ENCODE assay signal across 8 cellular contexts in the genomic region with DNA sequence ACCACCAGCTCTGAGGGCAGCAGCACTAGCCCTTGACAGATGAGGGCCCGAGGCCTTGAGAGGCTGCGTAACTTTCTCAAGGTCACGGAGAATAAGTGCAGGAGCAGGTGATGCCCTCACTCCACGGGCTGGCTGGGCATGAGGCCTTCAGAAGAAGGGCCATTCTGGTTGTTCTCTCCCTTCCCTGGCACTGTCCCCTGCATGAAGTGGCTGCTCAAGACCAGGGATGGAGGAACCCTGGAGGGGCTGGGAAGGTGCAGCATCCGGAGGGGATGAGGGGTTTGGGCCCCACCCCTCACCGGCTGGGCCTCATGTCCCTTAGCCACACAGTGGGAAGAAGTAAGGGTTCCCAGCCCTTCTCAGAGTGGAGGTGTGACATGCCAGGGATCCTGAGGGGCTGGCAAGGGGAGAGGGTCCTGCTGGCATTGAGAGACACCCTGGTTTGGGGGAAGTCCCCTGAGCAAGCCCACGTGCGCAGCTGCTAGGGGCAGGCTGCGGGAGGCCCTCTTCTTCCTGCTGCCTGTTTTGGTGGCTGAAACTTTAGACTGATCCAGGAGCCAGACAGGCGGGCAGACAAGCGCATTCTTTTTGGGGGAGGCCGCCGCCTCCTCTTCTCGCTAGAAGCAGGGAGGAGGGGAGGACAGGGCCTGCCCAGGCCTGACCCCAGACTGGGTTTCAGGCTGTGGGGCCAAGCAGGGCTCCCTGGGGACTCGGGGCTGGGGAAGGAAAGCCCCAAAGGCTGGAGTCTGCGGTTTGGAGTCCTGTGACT.
DNase-seq lines count a peak whose midpoint lies in the region; ATAC-seq, FAIRE-seq and TF ChIP-seq lines count a peak whose summit lies in the region.

No MANE protein-coding gene starts in this region.

- H3K36me3 ChIP-seq in HepG2 (replicated peaks in 1 of 2; ENCODE audit: control insufficient read depth in 1 of 2, insufficient read depth in 2 of 2, low read length in 2 of 2) (peaks cover 2 to 3% of the 10 kb centered on the region in 2 experiments; a peak in 3 of 5 replicates), thoracic aorta (peaks cover 2% of the 10 kb centered on the region)

- H3K9me3 ChIP-seq in CD4-positive, alpha-beta T cell (ENCODE audit: control insufficient read depth, low read length), result no peaks in the 10 kb centered on the region
- H3K9me3 ChIP-seq in HepG2 (ENCODE audit: low read length) (no peaks in the 10 kb centered on the region), thoracic aorta (no peaks in the 10 kb centered on the region)

- no peak for DNase-seq in CD4-positive, alpha-beta T cell
- DNase-seq in activated naive CD8-positive, alpha-beta T cell treated with anti-CD3 and anti-CD28 coated beads, Interleukin-2, amount 50 U/mL, for 24 hours, result peak; percentile 34
- DNase-seq in HepG2 (ENCODE audit: low spot score) (peak; percentile 21), thoracic aorta (ENCODE audit: low spot score) (no peak), COLO668 (lab: John Stamatoyannopoulos, UW; ENCODE audit: unreplicated experiment) (no peak), NCI-H2081 (lab: John Stamatoyannopoulos, UW) (no peak)

- TF ChIP-seq EP300 in HepG2 (IDR thresholded peaks at IDR 0.05; ENCODE audit: low read depth in 2 of 2, low read length in 2 of 2) (no peak), HepG2 (CRISPR knock-in tag; IDR thresholded peaks at IDR 0.05; ENCODE audit: borderline replicate concordance) (no peak)

- peaks cover 39% of the 10 kb centered on the region for H3K4me1 ChIP-seq in HepG2 (ENCODE audit: insufficient read depth, low read length)
- peaks cover 25 to 36% of the 10 kb centered on the region in 2 donors for H3K4me1 ChIP-seq in thoracic aorta (ENCODE audit: control insufficient read depth in 1 of 2, low read depth in 2 of 2)

- H3K4me3 ChIP-seq in HepG2 (replicated peaks in 1 of 3; ENCODE audit: insufficient read depth in 1 of 3, low read depth in 2 of 3, low read length in 3 of 3) (no peak overlapping the region), thoracic aorta (peak overlapping the region; percentile 39)

- no peaks in the 10 kb centered on the region for H3K27me3 Mint-ChIP-seq in CD4-positive, alpha-beta T cell
- H3K27me3 Mint-ChIP-seq in activated naive CD8-positive, alpha-beta T cell treated with anti-CD3 and anti-CD28 coated beads, Interleukin-2, amount 50 U/mL, for 24 hours, result no peaks in the 10 kb centered on the region

- no peak overlapping the region for H3K27ac ChIP-seq in CD4-positive, alpha-beta T cell (ENCODE audit: low read depth, low read length)
- H3K27ac ChIP-seq in HepG2 (ENCODE audit: extremely low read length, insufficient read depth, low read length) (no peak overlapping the region), thoracic aorta (peak overlapping the region; percentile 78 to 85)

- peaks cover 23% of the 10 kb centered on the region for H3K36me3 Mint-ChIP-seq in CD4-positive, alpha-beta T cell (ENCODE audit: low read depth)
- H3K36me3 Mint-ChIP-seq in activated naive CD8-positive, alpha-beta T cell treated with anti-CD3 and anti-CD28 coated beads, Interleukin-2, amount 50 U/mL, for 24 hours (ENCODE audit: low read depth), result peaks cover 6% of the 10 kb centered on the region

- TF ChIP-seq RAD21 in HepG2 (CRISPR knock-in tag; IDR thresholded peaks at IDR 0.05), result no peak

- intact Hi-C loops in CD4-positive, alpha-beta T cell (cut with DNase I, micrococcal nuclease), result no loop called here
- intact Hi-C loops in HepG2 (cut with micrococcal nuclease; ENCODE audit: unreplicated experiment), result no loop called here

- H2AFZ ChIP-seq in HepG2 (ENCODE audit: low read length), result no peak overlapping the region

- no peak for FAIRE-seq in HepG2 (lab: Jason Lieb, UNC)

- no peaks in the 10 kb centered on the region for H3K9me3 Mint-ChIP-seq in CD4-positive, alpha-beta T cell
- H3K9me3 Mint-ChIP-seq in activated naive CD8-positive, alpha-beta T cell treated with anti-CD3 and anti-CD28 coated beads, Interleukin-2, amount 50 U/mL, for 24 hours, result no peaks in the 10 kb centered on the region

- CTCF ChIA-PET in CD4-positive, alpha-beta T cell (lab: Charles Lee), result interaction anchor here (10.3 kb wide), 1 partner anchor 88 kb away, joined by 55 read pairs; no protein-coding TSS in a partner anchor
- CTCF ChIA-PET in HepG2 (lab: Yijun Ruan, JAX; ENCODE audit: low intra/inter-chr PET ratio, low total read pairs), result no interaction called here

- H3K4me3 Mint-ChIP-seq in CD4-positive, alpha-beta T cell, result no peak overlapping the region
- no peak overlapping the region for H3K4me3 Mint-ChIP-seq in activated naive CD8-positive, alpha-beta T cell treated with anti-CD3 and anti-CD28 coated beads, Interleukin-2, amount 50 U/mL, for 24 hours

- no peak for TF ChIP-seq CTCF in CD4-positive, alpha-beta T cell (IDR thresholded peaks at IDR 0.05)
- TF ChIP-seq CTCF in HepG2 (CRISPR knock-in tag; IDR thresholded peaks at IDR 0.05) (no peak), thoracic aorta (IDR thresholded peaks at IDR 0.05) (no peak)

- BruUV-seq in HepG2 (replicated peaks; lab: Mats Ljungman, UMichigan), result no TSS peak

- no peaks in the 10 kb centered on the region for H3K27me3 ChIP-seq in CD4-positive, alpha-beta T cell (ENCODE audit: control insufficient read depth, insufficient read depth, low read length)
- H3K27me3 ChIP-seq in HepG2 (ENCODE audit: control insufficient read depth in 1 of 2, insufficient read depth in 2 of 2, low read length in 2 of 2) (no peaks in the 10 kb centered on the region), thoracic aorta (replicated peaks; ENCODE audit: insufficient read depth) (no peaks in the 10 kb centered on the region)

- POLR2A ChIA-PET in CD4-positive, alpha-beta T cell (lab: Charles Lee), result interaction anchor here (1.1 kb wide), 1 partner anchor 147 kb away, joined by 3 read pairs; no protein-coding TSS in a partner anchor
- POLR2A ChIA-PET in HepG2 (lab: Yijun Ruan, JAX), result no interaction called here

- peak; percentile 34 for ATAC-seq in CD4-positive, alpha-beta T cell (ENCODE audit: poor library complexity)
- ATAC-seq in GM19438 (IDR thresholded peaks at IDR 0.05; ENCODE audit: low read depth, unreplicated experiment), result peak; percentile 71
- ATAC-seq in HG03439 (IDR thresholded peaks at IDR 0.05; ENCODE audit: unreplicated experiment), result peak; percentile 84
- peak; percentile 51 for ATAC-seq in activated naive CD8-positive, alpha-beta T cell treated with anti-CD3 and anti-CD28 coated beads, Interleukin-2, amount 50 U/mL, for 24 hours
- peak; percentile 5 for ATAC-seq in HepG2
- peak; percentile 37 for ATAC-seq in thoracic aorta (ENCODE audit: insufficient number of reproducible peaks, low FRiP score, low read depth)

- H4K20me1 ChIP-seq in HepG2 (ENCODE audit: insufficient read depth, low read length), result no peaks in the 10 kb centered on the region

- WGBS in HepG2 (ENCODE audit: low lambda C conversion rate), result 55% methylated on average over 5 of the region's 16 CpGs

- in situ Hi-C loops in HepG2 (cut with HindIII; ENCODE audit: extremely low pct_ligation_motif_present, low pct_unique_long_range_greater_than_20kb), result loop anchor here (5.0 kb wide), 1 partner anchor 71 kb away; no protein-coding TSS in a partner anchor

- no peaks in the 10 kb centered on the region for H3K79me2 ChIP-seq in HepG2 (ENCODE audit: insufficient read depth, low read length)

- H3K9ac ChIP-seq in HepG2 (ENCODE audit: insufficient read depth, low read depth, low read length), result no peak overlapping the region

- no peak overlapping the region for H3K27ac Mint-ChIP-seq in CD4-positive, alpha-beta T cell
- H3K27ac Mint-ChIP-seq in activated naive CD8-positive, alpha-beta T cell treated with anti-CD3 and anti-CD28 coated beads, Interleukin-2, amount 50 U/mL, for 24 hours, result no peak overlapping the region

- TF ChIP-seq POLR2A in HepG2 (IDR thresholded peaks at IDR 0.05; ENCODE audit: insufficient read depth in 1 of 2, low read depth in 2 of 2, low read length in 2 of 2), result no peak

- peak overlapping the region; percentile 19; the same call in 1 of the 2 replicates for H3K4me2 ChIP-seq in HepG2 (ENCODE audit: low read depth, low read length)

- peaks cover 12% of the 10 kb centered on the region for H3K4me1 Mint-ChIP-seq in CD4-positive, alpha-beta T cell (ENCODE audit: low read depth)
- H3K4me1 Mint-ChIP-seq in activated naive CD8-positive, alpha-beta T cell treated with anti-CD3 and anti-CD28 coated beads, Interleukin-2, amount 50 U/mL, for 24 hours, result peaks cover 26% of the 10 kb centered on the region

TF ChIP-seq in HepG2, 621 proteins besides CTCF, POLR2A, EP300 and RAD21 (continues in another document):
- no peak for TF ChIP-seq CHCHD3 (CRISPR knock-in tag; IDR thresholded peaks at IDR 0.05)
- TF ChIP-seq TRIM24 (CRISPR knock-in tag; IDR thresholded peaks at IDR 0.05), result no peak
- no peak for TF ChIP-seq SOX6 (IDR thresholded peaks at IDR 0.05)
- TF ChIP-seq SOX6 (CRISPR knock-in tag; IDR thresholded peaks at IDR 0.05), result no peak
- TF ChIP-seq, protein P1, sequence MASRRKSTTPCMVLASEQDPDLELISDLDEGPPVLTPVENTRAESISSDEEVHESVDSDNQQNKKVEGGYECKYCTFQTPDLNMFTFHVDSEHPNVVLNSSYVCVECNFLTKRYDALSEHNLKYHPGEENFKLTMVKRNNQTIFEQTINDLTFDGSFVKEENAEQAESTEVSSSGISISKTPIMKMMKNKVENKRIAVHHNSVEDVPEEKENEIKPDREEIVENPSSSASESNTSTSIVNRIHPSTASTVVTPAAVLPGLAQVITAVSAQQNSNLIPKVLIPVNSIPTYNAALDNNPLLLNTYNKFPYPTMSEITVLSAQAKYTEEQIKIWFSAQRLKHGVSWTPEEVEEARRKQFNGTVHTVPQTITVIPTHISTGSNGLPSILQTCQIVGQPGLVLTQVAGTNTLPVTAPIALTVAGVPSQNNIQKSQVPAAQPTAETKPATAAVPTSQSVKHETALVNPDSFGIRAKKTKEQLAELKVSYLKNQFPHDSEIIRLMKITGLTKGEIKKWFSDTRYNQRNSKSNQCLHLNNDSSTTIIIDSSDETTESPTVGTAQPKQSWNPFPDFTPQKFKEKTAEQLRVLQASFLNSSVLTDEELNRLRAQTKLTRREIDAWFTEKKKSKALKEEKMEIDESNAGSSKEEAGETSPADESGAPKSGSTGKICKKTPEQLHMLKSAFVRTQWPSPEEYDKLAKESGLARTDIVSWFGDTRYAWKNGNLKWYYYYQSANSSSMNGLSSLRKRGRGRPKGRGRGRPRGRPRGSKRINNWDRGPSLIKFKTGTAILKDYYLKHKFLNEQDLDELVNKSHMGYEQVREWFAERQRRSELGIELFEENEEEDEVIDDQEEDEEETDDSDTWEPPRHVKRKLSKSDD (CRISPR knock-in tag; IDR thresholded peaks at IDR 0.05; ENCODE audit: low read depth), result no peak
- TF ChIP-seq ZSCAN25 (CRISPR knock-in tag; IDR thresholded peaks at IDR 0.05), result no peak
- TF ChIP-seq, protein P2, sequence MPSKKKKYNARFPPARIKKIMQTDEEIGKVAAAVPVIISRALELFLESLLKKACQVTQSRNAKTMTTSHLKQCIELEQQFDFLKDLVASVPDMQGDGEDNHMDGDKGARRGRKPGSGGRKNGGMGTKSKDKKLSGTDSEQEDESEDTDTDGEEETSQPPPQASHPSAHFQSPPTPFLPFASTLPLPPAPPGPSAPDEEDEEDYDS (CRISPR knock-in tag; IDR thresholded peaks at IDR 0.05), result no peak
- no peak for TF ChIP-seq ADNP (CRISPR knock-in tag; IDR thresholded peaks at IDR 0.05)
- TF ChIP-seq KDM2A (CRISPR knock-in tag; IDR thresholded peaks at IDR 0.05; ENCODE audit: borderline replicate concordance, low read depth), result 0 out of 2 replicates have a peak, but pooled peaks have one; percentile 33

Comparison
In these comparisons a context has a peak if more than half of its experiments do, and no peak if none do; other contexts are left out.
1. ATAC-seq: peak in every context shown above with its lines; median percentile 84 in HG03439; 71 in GM19438; 51 in activated naive CD8-positive, alpha-beta T cell treated with anti-CD3 and anti-CD28 coated beads, Interleukin-2, amount 50 U/mL, for 24 hours; 37 in thoracic aorta; 34 in CD4-positive, alpha-beta T cell; 5 in HepG2.
2. DNase-seq: peak in activated naive CD8-positive, alpha-beta T cell treated with anti-CD3 and anti-CD28 coated beads, Interleukin-2, amount 50 U/mL, for 24 hours (single experiment) and HepG2 (single experiment); none in CD4-positive, alpha-beta T cell (0 of 10), thoracic aorta (single experiment), COLO668 (single experiment) and NCI-H2081 (0 of 2).
3. H3K27ac ChIP-seq: peak in thoracic aorta (2 of 2); none in CD4-positive, alpha-beta T cell (single experiment) and HepG2 (single experiment).